9 cellular contexts compared by ENCODE assay signal in the genomic region with DNA sequence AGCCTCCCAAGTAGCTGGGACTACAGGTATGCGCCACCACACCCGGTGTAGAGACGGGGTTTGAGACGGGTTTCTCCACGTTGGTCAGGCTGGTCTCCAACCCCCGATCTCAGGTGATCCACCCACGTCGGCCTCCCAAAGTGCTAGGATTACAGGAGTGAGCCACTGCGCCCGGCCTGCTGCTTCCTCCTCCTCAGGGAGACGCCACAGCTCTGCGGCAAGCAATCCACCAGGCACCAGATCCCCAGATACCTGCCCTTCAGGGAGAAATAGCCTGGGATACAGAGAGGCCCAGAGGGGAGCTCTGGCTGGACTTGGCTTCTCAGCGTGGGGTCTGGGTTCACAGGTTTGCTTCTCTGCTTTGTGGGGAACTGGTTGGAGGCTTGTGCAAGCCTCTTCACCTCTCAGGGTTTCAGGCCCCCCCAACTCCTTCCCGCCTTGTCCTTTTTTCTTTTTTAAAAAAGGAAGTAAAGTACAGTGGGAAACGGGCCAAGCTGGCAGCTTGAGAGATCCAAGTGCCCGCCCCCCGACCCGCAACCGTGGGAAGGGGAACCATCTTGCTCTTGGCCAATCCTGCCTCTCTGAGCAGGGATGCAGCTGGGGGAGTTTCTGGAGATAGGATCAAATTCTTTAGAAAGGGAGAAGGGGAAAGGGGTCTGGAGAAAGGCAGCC. TPM values are rescaled to one million over a fixed set of nuclear protein-coding genes. Genes with fewer than 3 reads are reported as not detected.
DNase-seq lines count a peak whose midpoint lies in the region; ATAC-seq and TF ChIP-seq lines count a peak whose summit lies in the region.
"Had no signal": no experiment of that assay in that cellular context is flagged by ENCODE, and none has a peak within 500 bp of the region (broad histone marks: within the 10 kb centered on the region; RNA-seq: fewer than 3 reads in every experiment).

No MANE protein-coding gene starts in this region.

- 63% methylated on average over 18 of the region's 19 CpGs for WGBS in HUES64

- peaks cover 0 to 34% (median 19%) of the 10 kb centered on the region in 11 experiments; a peak in 18 of 22 replicates for H4K20me1 ChIP-seq in BLaER1 treated with 17β-estradiol and CSF1 and Interleukin-3, amounts not matched to agents 10 nM and 100 nM

- H3K4me3 ChIP-seq in BLaER1 treated with 17β-estradiol and CSF1 and Interleukin-3, amounts not matched to agents 10 nM and 100 nM: peak overlapping the region in 3 of 10 experiments; percentile 64 to 77 (median 72); a peak in 5 of 20 replicates
- peak overlapping the region; percentile 61 for H3K4me3 ChIP-seq in HUES64 (ENCODE audit: low read length)

- H3K9me3 Mint-ChIP-seq in MCF 10A (ENCODE audit: unreplicated experiment): no peaks in the 10 kb centered on the region
- no peaks in the 10 kb centered on the region for H3K9me3 Mint-ChIP-seq in naive thymus-derived CD8-positive, alpha-beta T cell

- no peak for ATAC-seq in naive thymus-derived CD8-positive, alpha-beta T cell
- no peak for ATAC-seq in HG03378 (IDR thresholded peaks at IDR 0.05; ENCODE audit: unreplicated experiment)

- no peaks in the 10 kb centered on the region for H3K27me3 Mint-ChIP-seq in MCF 10A (ENCODE audit: insufficient read depth, unreplicated experiment)
- H3K27me3 Mint-ChIP-seq in naive thymus-derived CD8-positive, alpha-beta T cell: peaks cover 0 to 3% (median 0%) of the 10 kb centered on the region in 5 donors

- H3K4me3 Mint-ChIP-seq in MCF 10A (ENCODE audit: unreplicated experiment): peak overlapping the region; percentile 79
- peak overlapping the region in 9 of 10 donors; percentile 13 to 87 (median 43) for H3K4me3 Mint-ChIP-seq in naive thymus-derived CD8-positive, alpha-beta T cell

- H3K9me3 ChIP-seq in BLaER1 treated with 17β-estradiol and CSF1 and Interleukin-3, amounts not matched to agents 10 nM and 100 nM (replicated peaks in 1 of 11): no peaks in the 10 kb centered on the region
- H3K9me3 ChIP-seq in HUES64 (ENCODE audit: insufficient read depth, low read depth, low read length): no peaks in the 10 kb centered on the region

- H3K27ac ChIP-seq in BLaER1 treated with 17β-estradiol and CSF1 and Interleukin-3, amounts not matched to agents 10 nM and 100 nM: peak overlapping the region in 4 of 11 experiments; percentile 24 to 83 (median 30); a peak in 5 of 22 replicates
- no peak overlapping the region; the same call in 1 of the 2 replicates for H3K27ac ChIP-seq in HUES64 (ENCODE audit: low read depth, low read length)

- intact Hi-C loops in MCF 10A (cut with micrococcal nuclease): no loop called here

- CTCF ChIA-PET in MCF 10A (lab: Yijun Ruan, JAX): interaction anchor here (0.6 kb wide), 2 partner anchors 333 to 784 kb away, joined by 3 to 4 read pairs; no protein-coding TSS in a partner anchor

- H3K4me1 Mint-ChIP-seq in MCF 10A (ENCODE audit: insufficient read depth, unreplicated experiment): peaks cover 5% of the 10 kb centered on the region
- peaks cover 6 to 14% (median 11%) of the 10 kb centered on the region in 4 donors for H3K4me1 Mint-ChIP-seq in naive thymus-derived CD8-positive, alpha-beta T cell

- H3K36me3 Mint-ChIP-seq in MCF 10A (ENCODE audit: insufficient read depth, unreplicated experiment): no peaks in the 10 kb centered on the region
- H3K36me3 Mint-ChIP-seq in naive thymus-derived CD8-positive, alpha-beta T cell: no peaks in the 10 kb centered on the region

- POLR2A ChIA-PET in MCF 10A (lab: Yijun Ruan, JAX): interaction anchor here (0.6 to 3.8 kb wide), 4 partner anchors 12 to 506 kb away, joined by 3 to 49 read pairs (median 4); partner anchors contain the start of gene PRPSAP1
- POLR2A ChIA-PET in naive thymus-derived CD8-positive, alpha-beta T cell (lab: Charles Lee): interaction anchor here (0.6 to 1.2 kb wide), 5 partner anchors 16 to 353 kb away, joined by 3 to 6 read pairs (median 3); partner anchors contain the start of gene PRPSAP1

- no TSS peak for BruUV-seq in MCF 10A (replicated peaks; lab: Mats Ljungman, UMichigan)

- no peak overlapping the region for H3K27ac Mint-ChIP-seq in MCF 10A (ENCODE audit: low read depth, unreplicated experiment)
- H3K27ac Mint-ChIP-seq in naive thymus-derived CD8-positive, alpha-beta T cell: no peak overlapping the region

- peak overlapping the region in 1 of 11 experiments; percentile 81; a peak in 3 of 22 replicates for H3K9ac ChIP-seq in BLaER1 treated with 17β-estradiol and CSF1 and Interleukin-3, amounts not matched to agents 10 nM and 100 nM
- H3K9ac ChIP-seq in HUES64 (ENCODE audit: low read depth, low read length): no peak overlapping the region

- H3K4me1 ChIP-seq in BLaER1 treated with 17β-estradiol and CSF1 and Interleukin-3, amounts not matched to agents 10 nM and 100 nM: peaks cover 39 to 61% (median 53%) of the 10 kb centered on the region in 10 experiments
- H3K4me1 ChIP-seq in HUES64 (ENCODE audit: insufficient read depth, low read length): peaks cover 8% of the 10 kb centered on the region; the same call in 1 of the 2 replicates

- no peaks in the 10 kb centered on the region for H3K36me3 ChIP-seq in BLaER1 treated with 17β-estradiol and CSF1 and Interleukin-3, amounts not matched to agents 10 nM and 100 nM
- H3K36me3 ChIP-seq in HUES64 (ENCODE audit: insufficient read depth, low read length): no peaks in the 10 kb centered on the region

- peaks cover 17 to 76% (median 60%) of the 10 kb centered on the region in 11 experiments for H3K27me3 ChIP-seq in BLaER1 treated with 17β-estradiol and CSF1 and Interleukin-3, amounts not matched to agents 10 nM and 100 nM
- H3K27me3 ChIP-seq in HUES64 (ENCODE audit: insufficient read depth, low read length): peaks cover 46% of the 10 kb centered on the region

- TF ChIP-seq CTCF in MCF 10A (IDR thresholded peaks at IDR 0.05; ENCODE audit: unreplicated experiment): no peak

- DNase-seq in MCF 10A (ENCODE audit: unreplicated experiment): no peak
- no peak for DNase-seq in naive thymus-derived CD8-positive, alpha-beta T cell
- no peak for DNase-seq in NCI-H146 treated with DMSO at 0.1 percent for 48 hours (lab: John Stamatoyannopoulos, UW; ENCODE audit: unreplicated experiment)
- no peak for DNase-seq in HK-2 (ENCODE audit: unreplicated experiment)
- no peak for DNase-seq in LoVo (ENCODE audit: low spot score)
- DNase-seq: NCI-H187 treated with DMSO at 0.1 percent for 48 hours had no signal

- peak overlapping the region; percentile 89 to 100 (median 99); a peak in 21 of 22 replicates for H3K4me2 ChIP-seq in BLaER1 treated with 17β-estradiol and CSF1 and Interleukin-3, amounts not matched to agents 10 nM and 100 nM

RNA-seq across cellular contexts. Expression of gene SPHK1, which starts 2.6 kb away (rescaled TPM):
- 1.8 TPM for polyA plus RNA-seq in HUES64 (2013, experiment 1 of 2)
- polyA plus RNA-seq in HUES64 (2013, experiment 2 of 2): 2.6 TPM
- 7.1 and 12.6 TPM in 2 replicates for total RNA-seq in MCF 10A (2022)
- total RNA-seq in naive thymus-derived CD8-positive, alpha-beta T cell: under 1 TPM; 0.85 to 0.91 TPM
- polyA plus RNA-seq in naive thymus-derived CD8-positive, alpha-beta T cell: under 1 TPM in 2 of 3 donors, not detected in 1; 0.31 to 0.37 TPM

RNA-seq across cellular contexts. Expression of gene PRPSAP1, which starts 28.1 kb away (rescaled TPM):
- polyA plus RNA-seq in HUES64 (2013, experiment 1 of 2): 33.4 TPM
- polyA plus RNA-seq in HUES64 (2013, experiment 2 of 2): 40.6 TPM
- total RNA-seq in MCF 10A (2022): 25.9 and 42.3 TPM in 2 replicates
- total RNA-seq in naive thymus-derived CD8-positive, alpha-beta T cell: 10 to 100 TPM; 42.5 to 44.7 TPM
- 10 to 100 TPM; 37.9 to 62.9 (median 54.7) TPM for polyA plus RNA-seq in naive thymus-derived CD8-positive, alpha-beta T cell
